17 cellular contexts compared by ENCODE assay signal in genomic region chr21:44005071-44005470, GRCh38. TPM values are rescaled to one million over a fixed set of nuclear protein-coding genes. Genes with fewer than 3 reads are reported as not detected.
DNase-seq lines count a peak whose midpoint lies in the region; ATAC-seq and TF ChIP-seq lines count a peak whose summit lies in the region.
"Had no signal": no experiment of that assay in that cellular context is flagged by ENCODE, and none has a peak within 500 bp of the region (broad histone marks: within the 10 kb centered on the region; RNA-seq: fewer than 3 reads in every experiment).

No MANE protein-coding gene starts in this region.

- CTCF ChIA-PET in MCF 10A (lab: Yijun Ruan, JAX) (no interaction called here), mammary epithelial cell (lab: Charles Lee; ENCODE audit: low non-redundant PET) (no interaction called here), RWPE1 (lab: Yijun Ruan, JAX) (no interaction called here)

- H2AFZ ChIP-seq in mammary epithelial cell (ENCODE audit: low read depth, low read length), result no peak overlapping the region

- H3K27ac Mint-ChIP-seq in MCF 10A (ENCODE audit: low read depth, unreplicated experiment), result peak overlapping the region; percentile 80
- no peak overlapping the region for H3K27ac Mint-ChIP-seq in effector memory CD8-positive, alpha-beta T cell
- H3K27ac Mint-ChIP-seq: B cell had no signal

- intact Hi-C loops in MCF 10A (cut with micrococcal nuclease), result no loop called here
- intact Hi-C loops in mammary epithelial cell (cut with micrococcal nuclease), result no loop called here
- intact Hi-C loops in lower lobe of right lung (cut with DNase I), result no loop called here

- H3K4me2 ChIP-seq in mammary epithelial cell (ENCODE audit: insufficient read depth, low read depth, low read length), result no peak overlapping the region

- TF ChIP-seq CTCF in MCF 10A (IDR thresholded peaks at IDR 0.05; ENCODE audit: unreplicated experiment), result no peak
- no peak for TF ChIP-seq CTCF in mammary epithelial cell (conservative IDR thresholded peaks at IDR 0.05 in 1 of 2, IDR thresholded peaks at IDR 0.05 in 1 of 2; ENCODE audit: extremely low read depth in 1 of 2, insufficient read depth in 1 of 2, low read depth in 1 of 2, low read length in 2 of 2)
- TF ChIP-seq CTCF in RWPE1 (conservative IDR thresholded peaks at IDR 0.05; ENCODE audit: low read depth), result no peak
- TF ChIP-seq CTCF in lower lobe of right lung (IDR thresholded peaks at IDR 0.05), result no peak

- 98% methylated on average over 11 of the region's 13 CpGs for WGBS in mammary epithelial cell (ENCODE audit: low coverage, missing lambda C conversion rate)

- H3K27ac ChIP-seq in mammary epithelial cell (ENCODE audit: insufficient read depth, low read depth, low read length) (no peak overlapping the region), RWPE1 (peak overlapping the region; percentile 94), lower lobe of right lung (peak overlapping the region; percentile 54), temporal lobe (ENCODE audit: low read depth, low read length) (peak overlapping the region; percentile 14)
- H3K27ac ChIP-seq: 22Rv1 had no signal

- H3K36me3 Mint-ChIP-seq in MCF 10A (ENCODE audit: insufficient read depth, unreplicated experiment), result no peaks in the 10 kb centered on the region
- peaks cover 4% of the 10 kb centered on the region for H3K36me3 Mint-ChIP-seq in effector memory CD8-positive, alpha-beta T cell (ENCODE audit: insufficient read depth)

- H3K9me3 ChIP-seq in mammary epithelial cell (replicated peaks; ENCODE audit: insufficient read depth, low read length), result no peaks in the 10 kb centered on the region
- no peaks in the 10 kb centered on the region for H3K9me3 ChIP-seq in lower lobe of right lung
- H3K9me3 ChIP-seq: HAP-1 had no signal

- H3K4me1 ChIP-seq in mammary epithelial cell (ENCODE audit: insufficient read depth, low read length), result peaks cover 15% of the 10 kb centered on the region
- peaks cover 5% of the 10 kb centered on the region for H3K4me1 ChIP-seq in lower lobe of right lung
- H3K4me1 ChIP-seq: HAP-1 had no signal

- BruUV-seq in MCF 10A (replicated peaks; lab: Mats Ljungman, UMichigan), result no TSS peak
- BruUV-seq in mammary epithelial cell (replicated peaks; lab: Mats Ljungman, UMichigan), result no TSS peak

- in situ Hi-C loops in mammary epithelial cell (cut with MboI; ENCODE audit: low sequenced_read_pairs in 2 of 2), result no loop called here
- in situ Hi-C loops in G401 (cut with HindIII; ENCODE audit: low sequenced_read_pairs), result no loop called here

- DNase-seq in MCF 10A (ENCODE audit: unreplicated experiment) (no peak), mammary epithelial cell (no peak), RWPE1 (ENCODE audit: low spot score) (no peak), lower lobe of right lung (peak; percentile 10), G401 (ENCODE audit: low spot score) (no peak)
- no peak for DNase-seq in effector memory CD8-positive, alpha-beta T cell
- DNase-seq: DMS79 treated with DMSO at 0.1 percent for 48 hours, NCI-H1694 treated with DMSO at 0.1 percent for 48 hours, NCI-H510A, NCI-H82, PC-3, RPMI8226 had no signal

- H3K27me3 Mint-ChIP-seq in MCF 10A (ENCODE audit: insufficient read depth, unreplicated experiment), result no peaks in the 10 kb centered on the region
- H3K27me3 Mint-ChIP-seq in effector memory CD8-positive, alpha-beta T cell, result no peaks in the 10 kb centered on the region
- H3K27me3 Mint-ChIP-seq: B cell had no signal

- peaks cover 9% of the 10 kb centered on the region for H3K4me1 Mint-ChIP-seq in MCF 10A (ENCODE audit: insufficient read depth, unreplicated experiment)
- H3K4me1 Mint-ChIP-seq in effector memory CD8-positive, alpha-beta T cell (ENCODE audit: low read depth in 2 of 2), result peaks cover 0 to 1% of the 10 kb centered on the region in 2 donors
- H3K4me1 Mint-ChIP-seq: B cell had no signal

- H3K9ac ChIP-seq in mammary epithelial cell (ENCODE audit: insufficient read depth, low read length), result no peak overlapping the region

- no peaks in the 10 kb centered on the region for H3K9me3 Mint-ChIP-seq in MCF 10A (ENCODE audit: unreplicated experiment)
- no peaks in the 10 kb centered on the region for H3K9me3 Mint-ChIP-seq in effector memory CD8-positive, alpha-beta T cell

- no peaks in the 10 kb centered on the region for H3K79me2 ChIP-seq in mammary epithelial cell (ENCODE audit: insufficient read depth, low read length)

- ATAC-seq in lower lobe of right lung, result no peak
- ATAC-seq in effector memory CD8-positive, alpha-beta T cell (replicated peaks), result no peak
- ATAC-seq in HG03045 (IDR thresholded peaks at IDR 0.05; ENCODE audit: unreplicated experiment), result no peak
- ATAC-seq: PC-3 had no signal

- H3K4me3 ChIP-seq in mammary epithelial cell (replicated peaks in 1 of 3; ENCODE audit: insufficient read depth in 1 of 3, low read depth in 2 of 3, low read length in 3 of 3), result no peak overlapping the region
- H3K4me3 ChIP-seq in lower lobe of right lung, result no peak overlapping the region
- H3K4me3 ChIP-seq: HAP-1 had no signal

- H3K4me3 Mint-ChIP-seq in MCF 10A (ENCODE audit: unreplicated experiment), result no peak overlapping the region
- H3K4me3 Mint-ChIP-seq in effector memory CD8-positive, alpha-beta T cell, result no peak overlapping the region
- H3K4me3 Mint-ChIP-seq: B cell had no signal

- POLR2A ChIA-PET in MCF 10A (lab: Yijun Ruan, JAX) (interaction anchor here (0.7 kb wide), 1 partner anchor 222 kb away, joined by 3 read pairs; no protein-coding TSS in a partner anchor), RWPE1 (lab: Yijun Ruan, JAX; ENCODE audit: low non-redundant PET) (no interaction called here)

- dilution Hi-C loops in mammary epithelial cell (cut with HindIII; ENCODE audit: low sequenced_read_pairs), result no loop called here

- H3K36me3 ChIP-seq in mammary epithelial cell (ENCODE audit: insufficient read depth, low read length) (no peaks in the 10 kb centered on the region), lower lobe of right lung (no peaks in the 10 kb centered on the region)
- H3K36me3 ChIP-seq: HAP-1 had no signal

- H4K20me1 ChIP-seq in mammary epithelial cell (ENCODE audit: insufficient read depth, low read length), result no peaks in the 10 kb centered on the region

- H3K27me3 ChIP-seq in mammary epithelial cell (ENCODE audit: insufficient read depth, low read length) (no peaks in the 10 kb centered on the region), lower lobe of right lung (ENCODE audit: low read depth) (no peaks in the 10 kb centered on the region)

RNA-seq across cellular contexts. Expression of gene TRAPPC10, which starts 7.0 kb away (rescaled TPM):
- 33.0 and 39.3 TPM in 2 replicates for total RNA-seq in MCF 10A (2022)
- total RNA-seq in mammary epithelial cell, result 10 to 100 TPM; 36.3 to 37.3 TPM
- 18.3 TPM for polyA plus RNA-seq in mammary epithelial cell
- polyA minus RNA-seq in mammary epithelial cell, result 113 TPM
- 47.4 TPM for total RNA-seq in lower lobe of right lung
- 16.2 TPM for total RNA-seq in temporal lobe
- total RNA-seq in G401 (2014; rRNA removed; shearing (Covaris generic)), result 11.1 and 15.4 TPM in 2 replicates
